Comparison of ENCODE assay signal across 8 cellular contexts in genomic region chr19:54029930-54030490, GRCh38. TPM values are rescaled to one million over a fixed set of nuclear protein-coding genes. Genes with fewer than 3 reads are reported as not detected.
A peak's percentile ranks its signal among the peaks of the same experiment; 100 is the strongest.
DNase-seq lines count a peak whose midpoint lies in the region; ATAC-seq and TF ChIP-seq lines count a peak whose summit lies in the region.

No MANE protein-coding gene starts in this region.

- H3K27ac Mint-ChIP-seq in activated CD4-positive, alpha-beta T cell treated with anti-CD3 and anti-CD28 coated beads, Interleukin-2, amount 10 ng/mL, durations not matched to agents 24 days and 14 days: no peak overlapping the region

- no peak overlapping the region for H3K27ac ChIP-seq in dorsolateral prefrontal cortex

- H3K4me1 Mint-ChIP-seq in activated CD4-positive, alpha-beta T cell treated with anti-CD3 and anti-CD28 coated beads, Interleukin-2, amount 10 ng/mL, durations not matched to agents 24 days and 14 days: peaks cover 5% of the 10 kb centered on the region

- no peak overlapping the region for H3K4me3 ChIP-seq in dorsolateral prefrontal cortex

- ATAC-seq in HG02588 (IDR thresholded peaks at IDR 0.05; ENCODE audit: unreplicated experiment): no peak

- intact Hi-C loops in activated CD4-positive, alpha-beta T cell treated with anti-CD3 and anti-CD28 coated beads, Interleukin-2, amount 10 ng/mL, durations not matched to agents 24 days and 14 days (cut with micrococcal nuclease): loop anchor here (1.0 kb wide), 1 partner anchor 237 kb away; no protein-coding TSS in a partner anchor
- intact Hi-C loops in dorsolateral prefrontal cortex (cut with DNase I): loop anchor here (2.0 to 10.0 kb wide), 2 partner anchors 187 to 225 kb away; no protein-coding TSS in a partner anchor

- H3K27me3 ChIP-seq in dorsolateral prefrontal cortex: peaks cover 0 to 8% (median 0%) of the 10 kb centered on the region in 45 donors

- no peaks in the 10 kb centered on the region for H3K9me3 Mint-ChIP-seq in activated CD4-positive, alpha-beta T cell treated with anti-CD3 and anti-CD28 coated beads, Interleukin-2, amount 10 ng/mL, durations not matched to agents 24 days and 14 days

- TF ChIP-seq CTCF in dorsolateral prefrontal cortex (IDR thresholded peaks at IDR 0.05 in 54 of 56, conservative IDR thresholded peaks at IDR 0.05 in 2 of 56; ENCODE audit: low read depth in 1 of 56, partially characterized antibody in 56 of 56): peak in 54 of 56 donors; percentile 34 to 71 (median 60)

- no peaks in the 10 kb centered on the region for H3K36me3 Mint-ChIP-seq in activated CD4-positive, alpha-beta T cell treated with anti-CD3 and anti-CD28 coated beads, Interleukin-2, amount 10 ng/mL, durations not matched to agents 24 days and 14 days (ENCODE audit: low read depth)

- DNase-seq in NCI-H146 (lab: John Stamatoyannopoulos, UW) (peak; percentile 26), NCI-H146 treated with DMSO at 0.1 percent for 48 hours (lab: John Stamatoyannopoulos, UW; ENCODE audit: unreplicated experiment) (no peak), NCI-H2029 treated with DMSO at 0.1 percent for 48 hours (lab: John Stamatoyannopoulos, UW) (peak; percentile 13), dorsolateral prefrontal cortex (peak; percentile 20 to 81 (median 62)), mucosa of gallbladder (ENCODE audit: low spot score) (peak; percentile 56)
- DNase-seq in activated CD4-positive, alpha-beta T cell treated with anti-CD3 and anti-CD28 coated beads, Interleukin-2, amount 10 ng/mL, durations not matched to agents 24 days and 14 days: peak; percentile 86
- peak; percentile 29 for DNase-seq in stimulated activated naive CD4-positive, alpha-beta T cell treated with Interleukin-2 at 50 U/mL for 16 hours (lab: John Stamatoyannopoulos, UW)

- H3K4me3 Mint-ChIP-seq in activated CD4-positive, alpha-beta T cell treated with anti-CD3 and anti-CD28 coated beads, Interleukin-2, amount 10 ng/mL, durations not matched to agents 24 days and 14 days: no peak overlapping the region

- H3K27me3 Mint-ChIP-seq in activated CD4-positive, alpha-beta T cell treated with anti-CD3 and anti-CD28 coated beads, Interleukin-2, amount 10 ng/mL, durations not matched to agents 24 days and 14 days: peaks cover 8% of the 10 kb centered on the region

RNA-seq across cellular contexts. Expression of gene VSTM1, which starts 33.7 kb away (rescaled TPM):
- not detected in 2 replicates for total RNA-seq in activated CD4-positive, alpha-beta T cell treated with anti-CD3 and anti-CD28 coated beads, Interleukin-2, amount 10 ng/mL, durations not matched to agents 24 days and 14 days
- total RNA-seq in dorsolateral prefrontal cortex: 1 to 10 TPM in 22 of 120 experiments, under 1 TPM in 10, not detected in 88; 0.54 to 2.3 (median 1.2) TPM
- total RNA-seq in mucosa of gallbladder: not detected

RNA-seq across cellular contexts. Expression of gene CACNG6, which starts 38.6 kb away (rescaled TPM):
- total RNA-seq in activated CD4-positive, alpha-beta T cell treated with anti-CD3 and anti-CD28 coated beads, Interleukin-2, amount 10 ng/mL, durations not matched to agents 24 days and 14 days: not detected in 2 replicates
- 1 to 10 TPM in 30 of 120 experiments, under 1 TPM in 69, not detected in 21; 0.27 to 3.2 (median 0.74) TPM for total RNA-seq in dorsolateral prefrontal cortex
- total RNA-seq in mucosa of gallbladder: not detected

RNA-seq across cellular contexts. Expression of gene TARM1, which starts 51.2 kb away (rescaled TPM):
- total RNA-seq in activated CD4-positive, alpha-beta T cell treated with anti-CD3 and anti-CD28 coated beads, Interleukin-2, amount 10 ng/mL, durations not matched to agents 24 days and 14 days: not detected in 2 replicates
- total RNA-seq in dorsolateral prefrontal cortex: not detected
- total RNA-seq in mucosa of gallbladder: not detected
